In genomic region chr2:58258456-58258855, GRCh38 we compare ENCODE assay signal across 8 cellular contexts. TPM values are rescaled to one million over a fixed set of nuclear protein-coding genes. Genes with fewer than 3 reads are reported as not detected.
DNase-seq lines count a peak whose midpoint lies in the region; ATAC-seq and TF ChIP-seq lines count a peak whose summit lies in the region.
"Not testable (repeated sequence)": the region's sequence is repeated elsewhere in the genome, so short reads cannot be mapped to it uniquely, and the experiment has no call there.

No MANE protein-coding gene starts in this region.

- POLR2A ChIA-PET in activated B cell treated with CpG ODN at 0.5 μM for 24 hours (lab: Charles Lee), result not testable (repeated sequence)

- not testable (repeated sequence) for H3K4me3 Mint-ChIP-seq in activated B cell treated with CpG ODN at 0.5 μM for 24 hours; stimulated activated naive B cell treated with anti-CD40 and anti-IgM and Interleukin-4, amounts not matched to agents 10 μg/mL and 1 μg/mL and 100 μg/mL, for 72 hours

- H3K27ac Mint-ChIP-seq in activated B cell treated with CpG ODN at 0.5 μM for 24 hours, result not testable (repeated sequence)
- peak overlapping the region; percentile 73 for H3K27ac Mint-ChIP-seq in stimulated activated naive B cell treated with anti-CD40 and anti-IgM and Interleukin-4, amounts not matched to agents 10 μg/mL and 1 μg/mL and 100 μg/mL, for 72 hours

- not testable (repeated sequence) for TF ChIP-seq CTCF in activated B cell treated with CpG ODN at 0.5 μM for 24 hours (IDR thresholded peaks at IDR 0.05)

- H3K36me3 Mint-ChIP-seq in activated B cell treated with CpG ODN at 0.5 μM for 24 hours (ENCODE audit: low read depth); stimulated activated naive B cell treated with anti-CD40 and anti-IgM and Interleukin-4, amounts not matched to agents 10 μg/mL and 1 μg/mL and 100 μg/mL, for 72 hours: not testable (repeated sequence)

- intact Hi-C loops in activated B cell treated with CpG ODN at 0.5 μM for 24 hours (cut with micrococcal nuclease), result not testable (repeated sequence)

- not testable (repeated sequence) for H3K27me3 Mint-ChIP-seq in activated B cell treated with CpG ODN at 0.5 μM for 24 hours
- H3K27me3 Mint-ChIP-seq in stimulated activated naive B cell treated with anti-CD40 and anti-IgM and Interleukin-4, amounts not matched to agents 10 μg/mL and 1 μg/mL and 100 μg/mL, for 72 hours, result peaks cover 0 to 14% of the 10 kb centered on the region in 2 donors

- CTCF ChIA-PET in activated B cell treated with CpG ODN at 0.5 μM for 24 hours (lab: Charles Lee), result not testable (repeated sequence)

- H3K9me3 Mint-ChIP-seq in activated B cell treated with CpG ODN at 0.5 μM for 24 hours, result not testable (repeated sequence)
- peaks cover 3 to 16% of the 10 kb centered on the region in 2 donors for H3K9me3 Mint-ChIP-seq in stimulated activated naive B cell treated with anti-CD40 and anti-IgM and Interleukin-4, amounts not matched to agents 10 μg/mL and 1 μg/mL and 100 μg/mL, for 72 hours

- not testable (repeated sequence) for DNase-seq in activated B cell treated with CpG ODN at 0.5 μM for 24 hours
- peak; percentile 26 to 31 for DNase-seq in activated T-cell treated with anti-CD3 and anti-CD28 coated beads, Interleukin-2, amount 50 U/mL, for 48 hours
- peak; percentile 10 to 18 (median 17) for DNase-seq in stimulated activated CD4-positive, alpha-beta T cell treated with anti-CD3 and anti-CD28 coated beads, Interleukin-12 subunit alpha, Interleukin-12 subunit beta, amount 100 ng/mL, for 48 hours (ENCODE audit: low read depth in 2 of 3, low spot score in 1 of 3)
- peak; percentile 34 for DNase-seq in stimulated activated naive B cell treated with anti-CD40 and anti-IgM and Interleukin-4, amounts not matched to agents 10 μg/mL and 1 μg/mL and 100 μg/mL, for 72 hours

- ATAC-seq in GM18508 (IDR thresholded peaks at IDR 0.05; ENCODE audit: insufficient read depth, unreplicated experiment) (peak; percentile 85), GM19463 (IDR thresholded peaks at IDR 0.05; ENCODE audit: unreplicated experiment) (peak; percentile 83), HG02870 (IDR thresholded peaks at IDR 0.05; ENCODE audit: unreplicated experiment) (peak; percentile 83), HG03442 (IDR thresholded peaks at IDR 0.05; ENCODE audit: unreplicated experiment) (peak; percentile 77), activated B cell treated with CpG ODN at 0.5 μM for 24 hours (ENCODE audit: low read depth) (peak; percentile 31)
- ATAC-seq in stimulated activated naive B cell treated with anti-CD40 and anti-IgM and Interleukin-4, amounts not matched to agents 10 μg/mL and 1 μg/mL and 100 μg/mL, for 72 hours (replicated peaks), result peak; percentile 80 to 97

- H3K4me1 Mint-ChIP-seq in activated B cell treated with CpG ODN at 0.5 μM for 24 hours; stimulated activated naive B cell treated with anti-CD40 and anti-IgM and Interleukin-4, amounts not matched to agents 10 μg/mL and 1 μg/mL and 100 μg/mL, for 72 hours: not testable (repeated sequence)

RNA-seq across cellular contexts. Expression of gene FANCL, which starts 17.3 kb away (rescaled TPM):
- 17.8 and 18.4 TPM in 2 replicates for total RNA-seq in activated B cell treated with CpG ODN at 0.5 μM for 24 hours

Comparison
In these comparisons a context has a peak if more than half of its experiments do, and no peak if none do; other contexts are left out.
1. ATAC-seq: peak in every context shown above with its lines; median percentile 88 in stimulated activated naive B cell treated with anti-CD40 and anti-IgM and Interleukin-4, amounts not matched to agents 10 μg/mL and 1 μg/mL and 100 μg/mL, for 72 hours; 85 in GM18508; 83 in GM19463; 83 in HG02870; 77 in HG03442; 31 in activated B cell treated with CpG ODN at 0.5 μM for 24 hours.